ENCODE assay signal across 1 cellular context in genomic region chr22:32803020-32803758, GRCh38.
TF ChIP-seq lines count a peak whose summit lies in the region.

No MANE protein-coding gene starts in this region.

TF ChIP-seq in H1, 55 proteins besides CTCF, POLR2A, EP300 and RAD21:
- TF ChIP-seq SUZ12 (IDR thresholded peaks at IDR 0.05; ENCODE audit: low read length) (no peak), USF2 (IDR thresholded peaks at IDR 0.05; ENCODE audit: low read length) (no peak), HDAC6 (IDR thresholded peaks at IDR 0.05; ENCODE audit: low read depth, low read length) (no peak), CREB1 (IDR thresholded peaks at IDR 0.05) (no peak), TCF12 (IDR thresholded peaks at IDR 0.05; ENCODE audit: low read depth, low read length) (no peak), SP2 (IDR thresholded peaks at IDR 0.05; ENCODE audit: low read length) (no peak), SIX5 (IDR thresholded peaks at IDR 0.05; ENCODE audit: low read depth, low read length) (no peak), RBBP5 (IDR thresholded peaks at IDR 0.05; ENCODE audit: borderline replicate concordance, low read depth, low read length) (no peak), RFX5 (IDR thresholded peaks at IDR 0.05; ENCODE audit: borderline replicate concordance, low read depth, low read length) (no peak)
